ENCODE assay signal across 4 cellular contexts in genomic region chr15:26212109-26212508, GRCh38.
"Had no signal": no experiment of that assay in that cellular context is flagged by ENCODE, and none has a peak within 500 bp of the region (broad histone marks: within the 10 kb centered on the region; RNA-seq: fewer than 3 reads in every experiment).

No MANE protein-coding gene starts in this region.

- H3K4me3 ChIP-seq: K562 had no signal

- H3K27ac ChIP-seq: HL-60 had no signal

- DNase-seq: IMR-90 had no signal

- ATAC-seq: HepG2, K562 had no signal
